Comparison of ENCODE assay signal across 10 cellular contexts in the genomic region with DNA sequence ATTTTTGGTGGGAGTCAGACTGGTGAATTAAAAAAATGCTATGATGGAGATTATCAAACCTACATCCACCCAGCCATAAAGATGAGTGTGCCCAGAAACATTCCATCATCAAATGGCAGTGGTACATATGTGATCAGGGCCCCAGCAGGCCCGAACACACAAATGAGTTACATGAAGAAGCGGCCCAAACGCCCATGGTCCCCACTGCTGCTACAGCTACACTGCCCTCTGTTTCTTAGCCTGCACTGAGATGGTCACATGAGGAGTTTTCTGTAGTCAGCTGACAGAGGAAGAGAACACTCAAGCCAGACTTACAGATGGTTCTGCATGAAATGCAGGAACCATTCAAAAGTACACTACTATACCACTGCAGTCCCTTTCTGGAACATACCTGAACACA.
"Had no signal": no experiment of that assay in that cellular context is flagged by ENCODE, and none has a peak within 500 bp of the region (broad histone marks: within the 10 kb centered on the region; RNA-seq: fewer than 3 reads in every experiment).

No MANE protein-coding gene starts in this region.

- H3K4me2 ChIP-seq: GM23338 had no signal

- H2AFZ ChIP-seq: GM23338 had no signal

- DNase-seq: GOT3, H7, H9 had no signal

- H3K9ac ChIP-seq: GM23248 had no signal

- H3K27ac Mint-ChIP-seq: GM23338, H9 had no signal

- H3K4me1 ChIP-seq: HAP-1 had no signal

- H3K9me3 ChIP-seq: HAP-1 had no signal

- ATAC-seq: GM23338, HCT116 had no signal

- FAIRE-seq: H1, H54 had no signal

- H3K9me3 Mint-ChIP-seq: GM23338, H9, HFFc6 had no signal

- H3K27ac ChIP-seq: GM23248 had no signal

- H3K4me3 ChIP-seq: GM23248, GM23338, HAP-1 had no signal

- H3K4me3 Mint-ChIP-seq: GM23338, H9, HFFc6 had no signal

- H3K4me1 Mint-ChIP-seq: GM23338, H9 had no signal

- H3K36me3 ChIP-seq: HAP-1 had no signal
